Comparison of ENCODE assay signal across 34 cellular contexts in the genomic region with DNA sequence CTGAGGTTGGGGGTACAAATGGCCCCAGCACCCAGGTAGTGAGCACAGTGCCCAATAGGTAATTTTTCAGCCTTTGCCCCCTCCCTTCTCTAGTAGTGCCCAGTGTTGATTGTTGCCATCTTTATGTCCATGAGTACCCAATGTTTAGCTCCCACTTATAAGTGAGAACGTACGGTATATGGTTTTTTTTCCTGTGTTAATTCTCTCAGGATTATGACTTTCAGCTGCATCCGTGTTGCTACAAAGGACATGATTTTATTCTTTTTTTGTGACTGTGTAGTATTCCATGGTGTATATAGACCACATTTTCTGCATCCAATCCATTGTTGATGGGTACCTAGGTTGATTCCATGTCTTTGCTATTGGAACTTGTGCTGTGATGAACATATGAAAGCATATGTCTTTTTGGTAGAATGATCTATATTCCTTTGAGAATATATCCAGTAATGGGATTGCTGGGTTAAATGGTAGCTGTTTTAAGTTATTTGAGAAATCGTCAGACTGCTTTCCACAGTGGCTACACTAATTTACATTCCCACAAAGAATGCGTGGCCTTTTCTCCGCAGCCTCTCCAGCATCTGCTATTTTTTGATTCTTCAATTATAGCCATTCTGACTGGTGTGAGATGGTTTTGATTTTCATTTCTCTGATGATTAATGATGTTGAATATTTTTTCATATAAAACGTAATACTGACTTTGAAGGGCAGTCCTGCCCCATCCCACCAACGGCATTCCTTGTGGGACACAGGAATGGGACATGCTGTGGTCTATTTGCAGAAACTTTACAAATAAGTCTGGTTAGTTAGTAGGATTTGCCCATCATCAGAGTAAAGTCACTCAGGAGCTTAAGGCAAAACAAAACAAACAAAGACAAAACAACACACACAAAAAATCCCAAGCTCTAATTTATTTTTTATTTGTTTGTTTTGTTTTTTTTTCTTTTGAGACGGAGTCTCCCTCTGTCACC.
"Had no signal": no experiment of that assay in that cellular context is flagged by ENCODE, and none has a peak within 500 bp of the region (broad histone marks: within the 10 kb centered on the region; RNA-seq: fewer than 3 reads in every experiment).

No MANE protein-coding gene starts in this region.

- H3K4me3 Mint-ChIP-seq: activated CD4-positive, alpha-beta memory T cell treated with anti-CD3 and anti-CD28 coated beads, Interleukin-2, amount 10 ng/mL, durations not matched to agents 7 days and 5 days; activated CD4-positive, alpha-beta T cell treated with anti-CD3 and anti-CD28 coated beads for 36 hours; activated CD4-positive, alpha-beta T cell treated with anti-CD3 and anti-CD28 coated beads, Interleukin-2, amount 10 ng/mL, durations not matched to agents 7 days and 5 days; activated CD8-positive, alpha-beta memory T cell treated with anti-CD3 and anti-CD28 coated beads, Interleukin-2, amount 10 ng/mL, durations not matched to agents 7 days and 5 days; activated CD8-positive, alpha-beta T cell treated with anti-CD3 and anti-CD28 coated beads, Interleukin-2, amount 10 ng/mL, durations not matched to agents 7 days and 5 days; activated naive CD4-positive, alpha-beta T cell treated with anti-CD3 and anti-CD28 coated beads, Interleukin-2, amount 10 ng/mL, durations not matched to agents 7 days and 5 days; activated naive CD4-positive, alpha-beta T cell treated with anti-CD3 and anti-CD28 coated beads, Interleukin-2, amount 50 U/mL, for 24 hours; activated naive CD8-positive, alpha-beta T cell; activated naive CD8-positive, alpha-beta T cell treated with anti-CD3 and anti-CD28 coated beads, Interleukin-2, amount 10 ng/mL, durations not matched to agents 7 days and 5 days; activated naive CD8-positive, alpha-beta T cell treated with anti-CD3 and anti-CD28 coated beads, Interleukin-2, amount 50 U/mL, for 24 hours; activated T-cell treated with anti-CD3 and anti-CD28 coated beads, Interleukin-2, amount 50 U/mL, for 24 hours; brain; central memory CD8-positive, alpha-beta T cell; T-helper 1 cell treated with Interleukin-12 subunit alpha and Interleukin-12 subunit beta and Interleukin-4 antibody, amounts not matched to agents 30 μg/mL and 1 μg/mL, for 36 hours; T-helper 2 cell treated with Interferon-gamma antibody and Interleukin-4, amounts not matched to agents 5 μg/mL and 100 μg/mL, for 36 hours; WTC11 had no signal

- DNase-seq: activated CD4-positive, alpha-beta memory T cell treated with anti-CD3 and anti-CD28 coated beads, Interleukin-2, amount 10 ng/mL, durations not matched to agents 7 days and 5 days; activated CD4-positive, alpha-beta T cell treated with anti-CD3 and anti-CD28 coated beads for 1 hour; activated CD4-positive, alpha-beta T cell treated with anti-CD3 and anti-CD28 coated beads for 36 hours; activated CD4-positive, alpha-beta T cell treated with anti-CD3 and anti-CD28 coated beads for 48 hours; activated CD4-positive, alpha-beta T cell treated with anti-CD3 and anti-CD28 coated beads, Interleukin-2, amount 10 ng/mL, durations not matched to agents 7 days and 5 days; activated CD4-positive, alpha-beta T cell treated with anti-CD3 and anti-CD28 coated beads, Interleukin-2, amount 50 U/mL, for 48 hours; activated CD4-positive, CD25-positive, alpha-beta regulatory T cell; activated CD8-positive, alpha-beta memory T cell treated with anti-CD3 and anti-CD28 coated beads for 24 hours; activated CD8-positive, alpha-beta memory T cell treated with anti-CD3 and anti-CD28 coated beads, Interleukin-2, amount 10 ng/mL, durations not matched to agents 7 days and 5 days; activated CD8-positive, alpha-beta memory T cell treated with anti-CD3 and anti-CD28 coated beads, Interleukin-2, amount 50 U/mL, for 48 hours; activated CD8-positive, alpha-beta T cell treated with anti-CD3 and anti-CD28 coated beads, Interleukin-2, amount 10 ng/mL, durations not matched to agents 7 days and 5 days; activated effector memory CD4-positive, alpha-beta T cell treated with Interleukin-2 at 50 U/mL for 16 hours; activated gamma-delta T cell; activated naive CD4-positive, alpha-beta T cell treated with anti-CD3 and anti-CD28 coated beads, Interleukin-2, amount 10 ng/mL, durations not matched to agents 7 days and 5 days; activated naive CD4-positive, alpha-beta T cell treated with Interleukin-2 at 50 U/mL for 16 hours; activated naive CD8-positive, alpha-beta T cell treated with anti-CD3 and anti-CD28 coated beads, Interleukin-2, amount 10 ng/mL, durations not matched to agents 7 days and 5 days; activated naive CD8-positive, alpha-beta T cell treated with anti-CD3 and anti-CD28 coated beads, Interleukin-2, amount 50 U/mL, for 24 hours; activated T-cell treated with anti-CD3 and anti-CD28 coated beads, Interleukin-2, amount 50 U/mL, for 24 hours; activated T-cell treated with anti-CD3 and anti-CD28 coated beads, Interleukin-2, amount 50 U/mL, for 48 hours; amygdala; anterior cingulate cortex; caudate nucleus; cerebellar nuclear complex; T-helper 2 cell; T-helper 9 cell had no signal

- H3K4me1 Mint-ChIP-seq: activated CD4-positive, alpha-beta memory T cell treated with anti-CD3 and anti-CD28 coated beads, Interleukin-2, amount 10 ng/mL, durations not matched to agents 7 days and 5 days; activated CD4-positive, alpha-beta T cell treated with anti-CD3 and anti-CD28 coated beads for 36 hours; activated CD4-positive, alpha-beta T cell treated with anti-CD3 and anti-CD28 coated beads, Interleukin-2, amount 10 ng/mL, durations not matched to agents 7 days and 5 days; activated CD8-positive, alpha-beta memory T cell treated with anti-CD3 and anti-CD28 coated beads, Interleukin-2, amount 10 ng/mL, durations not matched to agents 7 days and 5 days; activated naive CD4-positive, alpha-beta T cell treated with anti-CD3 and anti-CD28 coated beads, Interleukin-2, amount 10 ng/mL, durations not matched to agents 7 days and 5 days; activated naive CD4-positive, alpha-beta T cell treated with anti-CD3 and anti-CD28 coated beads, Interleukin-2, amount 50 U/mL, for 24 hours; activated naive CD8-positive, alpha-beta T cell treated with anti-CD3 and anti-CD28 coated beads, Interleukin-2, amount 10 ng/mL, durations not matched to agents 7 days and 5 days; activated naive CD8-positive, alpha-beta T cell treated with anti-CD3 and anti-CD28 coated beads, Interleukin-2, amount 50 U/mL, for 24 hours; central memory CD8-positive, alpha-beta T cell had no signal

- H3K27ac Mint-ChIP-seq: activated CD4-positive, alpha-beta memory T cell treated with anti-CD3 and anti-CD28 coated beads, Interleukin-2, amount 10 ng/mL, durations not matched to agents 7 days and 5 days; activated CD4-positive, alpha-beta T cell treated with anti-CD3 and anti-CD28 coated beads for 36 hours; activated CD4-positive, alpha-beta T cell treated with anti-CD3 and anti-CD28 coated beads, Interleukin-2, amount 10 ng/mL, durations not matched to agents 7 days and 5 days; activated CD8-positive, alpha-beta memory T cell treated with anti-CD3 and anti-CD28 coated beads, Interleukin-2, amount 10 ng/mL, durations not matched to agents 7 days and 5 days; activated CD8-positive, alpha-beta T cell treated with anti-CD3 and anti-CD28 coated beads, Interleukin-2, amount 10 ng/mL, durations not matched to agents 7 days and 5 days; activated naive CD4-positive, alpha-beta T cell treated with anti-CD3 and anti-CD28 coated beads, Interleukin-2, amount 10 ng/mL, durations not matched to agents 7 days and 5 days; activated naive CD4-positive, alpha-beta T cell treated with anti-CD3 and anti-CD28 coated beads, Interleukin-2, amount 50 U/mL, for 24 hours; activated naive CD8-positive, alpha-beta T cell; activated naive CD8-positive, alpha-beta T cell treated with anti-CD3 and anti-CD28 coated beads, Interleukin-2, amount 10 ng/mL, durations not matched to agents 7 days and 5 days; activated naive CD8-positive, alpha-beta T cell treated with anti-CD3 and anti-CD28 coated beads, Interleukin-2, amount 50 U/mL, for 24 hours; activated T-cell treated with anti-CD3 and anti-CD28 coated beads, Interleukin-2, amount 50 U/mL, for 24 hours; activated T-helper 2 cell treated with anti-CD3 and anti-CD28 coated beads, Interferon-gamma antibody, Interleukin-2, Interleukin-4, amounts not matched to agents 10 μg/mL and 5 μg/mL and 100 μg/mL, durations not matched to agents 14 hours and 24 hours and 36 hours; T-helper 1 cell treated with Interleukin-12 subunit alpha and Interleukin-12 subunit beta and Interleukin-4 antibody, amounts not matched to agents 30 μg/mL and 1 μg/mL, for 36 hours; T-helper 2 cell treated with Interferon-gamma antibody and Interleukin-4, amounts not matched to agents 5 μg/mL and 100 μg/mL, for 36 hours; WTC11 had no signal

- H3K9me3 Mint-ChIP-seq: activated CD4-positive, alpha-beta memory T cell treated with anti-CD3 and anti-CD28 coated beads, Interleukin-2, amount 10 ng/mL, durations not matched to agents 7 days and 5 days; activated CD4-positive, alpha-beta T cell treated with anti-CD3 and anti-CD28 coated beads, Interleukin-2, amount 10 ng/mL, durations not matched to agents 7 days and 5 days; activated naive CD4-positive, alpha-beta T cell treated with anti-CD3 and anti-CD28 coated beads, Interleukin-2, amount 10 ng/mL, durations not matched to agents 7 days and 5 days; activated naive CD4-positive, alpha-beta T cell treated with anti-CD3 and anti-CD28 coated beads, Interleukin-2, amount 50 U/mL, for 24 hours; activated naive CD8-positive, alpha-beta T cell treated with anti-CD3 and anti-CD28 coated beads, Interleukin-2, amount 10 ng/mL, durations not matched to agents 7 days and 5 days; activated naive CD8-positive, alpha-beta T cell treated with anti-CD3 and anti-CD28 coated beads, Interleukin-2, amount 50 U/mL, for 24 hours; activated T-cell treated with anti-CD3 and anti-CD28 coated beads, Interleukin-2, amount 50 U/mL, for 24 hours; activated T-helper 2 cell treated with anti-CD3 and anti-CD28 coated beads, Interferon-gamma antibody, Interleukin-2, Interleukin-4, amounts not matched to agents 10 μg/mL and 5 μg/mL and 100 μg/mL, durations not matched to agents 14 hours and 24 hours and 36 hours; T-helper 1 cell treated with Interleukin-12 subunit alpha and Interleukin-12 subunit beta and Interleukin-4 antibody, amounts not matched to agents 30 μg/mL and 1 μg/mL, for 36 hours; T-helper 2 cell treated with Interferon-gamma antibody and Interleukin-4, amounts not matched to agents 5 μg/mL and 100 μg/mL, for 36 hours had no signal

- H3K27me3 Mint-ChIP-seq: activated CD4-positive, alpha-beta memory T cell treated with anti-CD3 and anti-CD28 coated beads, Interleukin-2, amount 10 ng/mL, durations not matched to agents 7 days and 5 days; activated CD4-positive, alpha-beta T cell treated with anti-CD3 and anti-CD28 coated beads for 36 hours; activated CD4-positive, alpha-beta T cell treated with anti-CD3 and anti-CD28 coated beads, Interleukin-2, amount 10 ng/mL, durations not matched to agents 7 days and 5 days; activated CD8-positive, alpha-beta memory T cell treated with anti-CD3 and anti-CD28 coated beads, Interleukin-2, amount 10 ng/mL, durations not matched to agents 7 days and 5 days; activated naive CD4-positive, alpha-beta T cell treated with anti-CD3 and anti-CD28 coated beads, Interleukin-2, amount 10 ng/mL, durations not matched to agents 7 days and 5 days; activated naive CD4-positive, alpha-beta T cell treated with anti-CD3 and anti-CD28 coated beads, Interleukin-2, amount 50 U/mL, for 24 hours; activated naive CD8-positive, alpha-beta T cell; activated naive CD8-positive, alpha-beta T cell treated with anti-CD3 and anti-CD28 coated beads, Interleukin-2, amount 10 ng/mL, durations not matched to agents 7 days and 5 days; activated naive CD8-positive, alpha-beta T cell treated with anti-CD3 and anti-CD28 coated beads, Interleukin-2, amount 50 U/mL, for 24 hours; activated T-cell treated with anti-CD3 and anti-CD28 coated beads, Interleukin-2, amount 50 U/mL, for 24 hours had no signal

- ATAC-seq: activated CD4-positive, alpha-beta T cell treated with anti-CD3 and anti-CD28 coated beads for 36 hours; activated CD4-positive, CD25-positive, alpha-beta regulatory T cell treated with anti-CD3 and anti-CD28 coated beads, Interleukin-2, amount 50 U/mL, for 24 hours; activated CD8-positive, alpha-beta memory T cell treated with anti-CD3 and anti-CD28 coated beads, Interleukin-2, amount 10 ng/mL, durations not matched to agents 7 days and 5 days; activated CD8-positive, alpha-beta T cell treated with anti-CD3 and anti-CD28 coated beads, Interleukin-2, amount 10 ng/mL, durations not matched to agents 7 days and 5 days; activated naive CD8-positive, alpha-beta T cell treated with anti-CD3 and anti-CD28 coated beads, Interleukin-2, amount 50 U/mL, for 24 hours; WTC11 had no signal

- H3K36me3 Mint-ChIP-seq: activated CD8-positive, alpha-beta memory T cell treated with anti-CD3 and anti-CD28 coated beads, Interleukin-2, amount 10 ng/mL, durations not matched to agents 7 days and 5 days; activated naive CD4-positive, alpha-beta T cell treated with anti-CD3 and anti-CD28 coated beads, Interleukin-2, amount 10 ng/mL, durations not matched to agents 7 days and 5 days; activated naive CD4-positive, alpha-beta T cell treated with anti-CD3 and anti-CD28 coated beads, Interleukin-2, amount 50 U/mL, for 24 hours; activated naive CD8-positive, alpha-beta T cell; activated naive CD8-positive, alpha-beta T cell treated with anti-CD3 and anti-CD28 coated beads, Interleukin-2, amount 10 ng/mL, durations not matched to agents 7 days and 5 days; brain had no signal
